In the genomic region with DNA sequence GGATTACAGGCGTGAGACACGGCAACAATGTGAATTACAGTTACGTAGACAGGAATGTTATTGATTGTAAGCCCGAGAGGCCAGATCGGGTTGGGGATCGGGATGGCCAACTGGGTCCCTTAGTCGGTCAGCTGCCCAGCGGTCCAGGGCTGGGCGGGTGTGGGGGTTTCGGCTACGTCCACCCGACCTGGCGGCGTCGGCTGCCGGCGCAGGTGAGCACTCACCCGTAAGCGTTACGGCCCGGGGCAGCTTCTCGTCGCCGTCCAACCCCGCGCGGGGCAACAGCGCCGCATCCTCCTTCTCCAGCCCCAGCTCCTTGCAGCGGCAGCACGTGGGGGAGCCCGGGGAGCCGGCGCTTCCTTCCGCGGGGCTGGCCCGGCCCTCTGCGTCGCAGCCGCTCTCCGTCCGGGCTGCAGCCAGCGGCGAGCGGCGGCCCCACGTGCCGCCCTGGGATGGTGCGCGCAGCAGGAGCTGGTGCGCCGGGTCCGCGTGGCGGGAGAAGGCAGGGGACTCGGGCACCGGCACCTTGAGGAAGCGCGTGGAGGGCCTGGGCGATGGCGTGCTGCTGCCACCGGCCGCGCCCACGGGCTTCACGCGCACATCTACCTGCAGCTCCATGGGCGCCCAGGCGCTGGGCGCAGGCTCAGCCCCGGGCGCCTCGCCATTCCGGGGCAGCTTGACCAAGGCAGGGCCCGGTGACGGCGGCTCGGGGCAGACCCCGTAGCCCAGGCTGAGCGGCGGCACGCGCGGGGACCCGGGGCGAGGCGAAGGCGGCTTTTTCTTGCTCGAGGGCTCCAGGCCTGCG, we compare ENCODE assay signal across 8 cellular contexts. TPM values are rescaled to one million over a fixed set of nuclear protein-coding genes. Genes with fewer than 3 reads are reported as not detected.
A peak's percentile ranks its signal among the peaks of the same experiment; 100 is the strongest.
DNase-seq lines count a peak whose midpoint lies in the region; ATAC-seq, FAIRE-seq and TF ChIP-seq lines count a peak whose summit lies in the region.

No MANE protein-coding gene starts in this region.

- H3K9me3 Mint-ChIP-seq in activated naive CD4-positive, alpha-beta T cell treated with anti-CD3 and anti-CD28 coated beads, Interleukin-2, amount 10 ng/mL, durations not matched to agents 7 days and 5 days, result no peaks in the 10 kb centered on the region
- H3K9me3 Mint-ChIP-seq in activated naive CD8-positive, alpha-beta T cell treated with anti-CD3 and anti-CD28 coated beads, Interleukin-2, amount 10 ng/mL, durations not matched to agents 7 days and 5 days, result no peaks in the 10 kb centered on the region

- in situ Hi-C loops in KBM-7 (cut with MboI; ENCODE audit: low pct_unique_long_range_greater_than_20kb, low sequenced_read_pairs), result no loop called here

- no peaks in the 10 kb centered on the region for H3K36me3 Mint-ChIP-seq in activated naive CD4-positive, alpha-beta T cell treated with anti-CD3 and anti-CD28 coated beads, Interleukin-2, amount 10 ng/mL, durations not matched to agents 7 days and 5 days
- H3K36me3 Mint-ChIP-seq in activated naive CD8-positive, alpha-beta T cell treated with anti-CD3 and anti-CD28 coated beads, Interleukin-2, amount 10 ng/mL, durations not matched to agents 7 days and 5 days, result no peaks in the 10 kb centered on the region

- peaks cover 0 to 4% of the 10 kb centered on the region in 2 donors for H3K4me1 ChIP-seq in kidney (ENCODE audit: control insufficient read depth in 1 of 2, insufficient read depth in 1 of 2, low read depth in 1 of 2, low read length in 2 of 2)

- H3K4me3 ChIP-seq in kidney (ENCODE audit: low read length in 2 of 2), result no peak overlapping the region

- POLR2A ChIA-PET in activated naive CD8-positive, alpha-beta T cell treated with anti-CD3 and anti-CD28 coated beads, Interleukin-2, amount 10 ng/mL, durations not matched to agents 7 days and 5 days (lab: Charles Lee), result interaction anchor here (0.5 to 1.0 kb wide), 3 partner anchors 21 to 773 kb away, joined by 3 to 6 read pairs (median 3); no protein-coding TSS in a partner anchor

- H3K27me3 Mint-ChIP-seq in activated naive CD4-positive, alpha-beta T cell treated with anti-CD3 and anti-CD28 coated beads, Interleukin-2, amount 10 ng/mL, durations not matched to agents 7 days and 5 days, result peaks cover 81% of the 10 kb centered on the region
- H3K27me3 Mint-ChIP-seq in activated naive CD8-positive, alpha-beta T cell treated with anti-CD3 and anti-CD28 coated beads, Interleukin-2, amount 10 ng/mL, durations not matched to agents 7 days and 5 days, result peaks cover 52% of the 10 kb centered on the region

- H3K9ac ChIP-seq in kidney (ENCODE audit: low read length in 2 of 2), result no peak overlapping the region

- ATAC-seq in activated naive CD8-positive, alpha-beta T cell treated with anti-CD3 and anti-CD28 coated beads, Interleukin-2, amount 10 ng/mL, durations not matched to agents 7 days and 5 days (ENCODE audit: low read depth), result peak; percentile 55
- ATAC-seq in stimulated activated naive CD8-positive, alpha-beta T cell treated with anti-CD3 and anti-CD28 coated beads, Interleukin-15, Interleukin-2, amounts not matched to agents 100 U/mL and 50 U/mL, for 24 hours, result peak; percentile 17

- no peak overlapping the region for H3K27ac ChIP-seq in kidney (ENCODE audit: low read depth in 2 of 2, low read length in 2 of 2)

- intact Hi-C loops in kidney (cut with DNase I), result no loop called here

- H3K9me3 ChIP-seq in kidney (ENCODE audit: control insufficient read depth in 1 of 2, low read length in 2 of 2), result no peaks in the 10 kb centered on the region

- CTCF ChIA-PET in activated naive CD4-positive, alpha-beta T cell treated with anti-CD3 and anti-CD28 coated beads, Interleukin-2, amount 10 ng/mL, durations not matched to agents 7 days and 5 days (lab: Charles Lee), result interaction anchor here (0.7 to 1.6 kb wide), 3 partner anchors 10 to 49 kb away, joined by 3 to 6 read pairs (median 3); no protein-coding TSS in a partner anchor

- H3K4me3 Mint-ChIP-seq in activated naive CD4-positive, alpha-beta T cell treated with anti-CD3 and anti-CD28 coated beads, Interleukin-2, amount 10 ng/mL, durations not matched to agents 7 days and 5 days, result peak overlapping the region; percentile 35
- peak overlapping the region; percentile 50 for H3K4me3 Mint-ChIP-seq in activated naive CD8-positive, alpha-beta T cell treated with anti-CD3 and anti-CD28 coated beads, Interleukin-2, amount 10 ng/mL, durations not matched to agents 7 days and 5 days

- DNase-seq in activated naive CD4-positive, alpha-beta T cell treated with anti-CD3 and anti-CD28 coated beads, Interleukin-2, amount 10 ng/mL, durations not matched to agents 7 days and 5 days, result peak; percentile 40
- DNase-seq in activated naive CD4-positive, alpha-beta T cell (lab: John Stamatoyannopoulos, UW), result no peak
- DNase-seq in HK-2 (ENCODE audit: unreplicated experiment) (peak; percentile 54), kidney (peak; percentile 73), KBM-7 (no peak), glomerular visceral epithelial cell (ENCODE audit: extremely low spot score) (no peak)
- peak; percentile 47 for DNase-seq in activated naive CD8-positive, alpha-beta T cell treated with anti-CD3 and anti-CD28 coated beads, Interleukin-2, amount 10 ng/mL, durations not matched to agents 7 days and 5 days
- DNase-seq in stimulated activated naive CD8-positive, alpha-beta T cell treated with anti-CD3 and anti-CD28 coated beads, Interleukin-15, Interleukin-2, amounts not matched to agents 100 U/mL and 50 U/mL, for 24 hours, result peak; percentile 29

- FAIRE-seq in kidney (lab: Jason Lieb, UNC), result no peak

- no peaks in the 10 kb centered on the region for H3K36me3 ChIP-seq in kidney (ENCODE audit: control insufficient read depth in 1 of 2, insufficient read depth in 2 of 2, low read length in 2 of 2)

- no peak for TF ChIP-seq CTCF in kidney (IDR thresholded peaks at IDR 0.05; ENCODE audit: borderline replicate concordance, extremely low read depth, insufficient read depth)

- H3K4me1 Mint-ChIP-seq in activated naive CD4-positive, alpha-beta T cell treated with anti-CD3 and anti-CD28 coated beads, Interleukin-2, amount 10 ng/mL, durations not matched to agents 7 days and 5 days, result peaks cover 7% of the 10 kb centered on the region
- H3K4me1 Mint-ChIP-seq in activated naive CD8-positive, alpha-beta T cell treated with anti-CD3 and anti-CD28 coated beads, Interleukin-2, amount 10 ng/mL, durations not matched to agents 7 days and 5 days, result peaks cover 4% of the 10 kb centered on the region

- no peak overlapping the region for H3K27ac Mint-ChIP-seq in activated naive CD4-positive, alpha-beta T cell treated with anti-CD3 and anti-CD28 coated beads, Interleukin-2, amount 10 ng/mL, durations not matched to agents 7 days and 5 days
- H3K27ac Mint-ChIP-seq in activated naive CD8-positive, alpha-beta T cell treated with anti-CD3 and anti-CD28 coated beads, Interleukin-2, amount 10 ng/mL, durations not matched to agents 7 days and 5 days, result no peak overlapping the region

RNA-seq across cellular contexts. Expression of gene KLRG2, which starts 0.6 kb away (rescaled TPM):
- not detected for total RNA-seq in activated naive CD8-positive, alpha-beta T cell treated with anti-CD3 and anti-CD28 coated beads, Interleukin-2, amount 10 ng/mL, durations not matched to agents 7 days and 5 days
- 4.0 TPM for total RNA-seq in kidney
- polyA plus RNA-seq in kidney (ENCODE audit: insufficient read depth, low read depth, low replicate concordance), result 2.0 TPM

RNA-seq across cellular contexts. Expression of gene CLEC2L, which starts 40.6 kb away (rescaled TPM):
- not detected for total RNA-seq in activated naive CD8-positive, alpha-beta T cell treated with anti-CD3 and anti-CD28 coated beads, Interleukin-2, amount 10 ng/mL, durations not matched to agents 7 days and 5 days
- total RNA-seq in kidney, result not detected
- not detected for polyA plus RNA-seq in kidney (ENCODE audit: insufficient read depth, low read depth, low replicate concordance)

Comparison
In these comparisons a context has a peak if more than half of its experiments do, and no peak if none do; other contexts are left out.
1. DNase-seq: peak in activated naive CD4-positive, alpha-beta T cell treated with anti-CD3 and anti-CD28 coated beads, Interleukin-2, amount 10 ng/mL, durations not matched to agents 7 days and 5 days (single experiment), HK-2 (single experiment), activated naive CD8-positive, alpha-beta T cell treated with anti-CD3 and anti-CD28 coated beads, Interleukin-2, amount 10 ng/mL, durations not matched to agents 7 days and 5 days (single experiment), kidney (single experiment) and stimulated activated naive CD8-positive, alpha-beta T cell treated with anti-CD3 and anti-CD28 coated beads, Interleukin-15, Interleukin-2, amounts not matched to agents 100 U/mL and 50 U/mL, for 24 hours (single experiment); none in activated naive CD4-positive, alpha-beta T cell (0 of 4), KBM-7 (single experiment) and glomerular visceral epithelial cell (single experiment).